In genomic region chr2:127105656-127106456, GRCh38 we compare ENCODE assay signal across 8 cellular contexts. TPM values are rescaled to one million over a fixed set of nuclear protein-coding genes. Genes with fewer than 3 reads are reported as not detected.
DNase-seq lines count a peak whose midpoint lies in the region; ATAC-seq and TF ChIP-seq lines count a peak whose summit lies in the region.

No MANE protein-coding gene starts in this region.

- POLR2A ChIA-PET in activated CD4-positive, alpha-beta memory T cell treated with anti-CD3 and anti-CD28 coated beads for 36 hours (lab: Charles Lee), result interaction anchor here (1.4 kb wide), 1 partner anchor 25 kb away, joined by 5 read pairs; no protein-coding TSS in a partner anchor

- H2AFZ ChIP-seq in neural cell (ENCODE audit: low read depth, low read length), result peak overlapping the region; percentile 84

- H3K27me3 Mint-ChIP-seq in activated CD4-positive, alpha-beta memory T cell treated with anti-CD3 and anti-CD28 coated beads for 36 hours, result peaks cover 11% of the 10 kb centered on the region

- H3K36me3 ChIP-seq in HAP-1 (replicated peaks) (no peaks in the 10 kb centered on the region), neural cell (ENCODE audit: insufficient read depth, low read length) (no peaks in the 10 kb centered on the region)

- no peaks in the 10 kb centered on the region for H3K9me2 ChIP-seq in neural cell (ENCODE audit: insufficient read depth, low read length)

- no peaks in the 10 kb centered on the region for H4K20me1 ChIP-seq in neural cell (ENCODE audit: insufficient read depth)

- DNase-seq in ACHN (peak; percentile 28), HAP-1 (ENCODE audit: low spot score in 2 of 2) (peak; percentile 18 to 55), foreskin keratinocyte (no peak), COLO829 (ENCODE audit: low spot score) (no peak)
- DNase-seq in activated CD4-positive, alpha-beta memory T cell treated with anti-CD3 and anti-CD28 coated beads for 36 hours, result peak; percentile 10
- DNase-seq in stimulated activated CD4-positive, alpha-beta T cell treated with anti-CD3 and anti-CD28 coated beads, Interleukin-2, amount 100 ng/mL, for 48 hours, result no peak

- ATAC-seq in foreskin keratinocyte (peak; percentile 5), HG03095 (IDR thresholded peaks at IDR 0.05; ENCODE audit: unreplicated experiment) (no peak)

- in situ Hi-C loops in ACHN (cut with HindIII; ENCODE audit: low pct_ligation_motif_present, low pct_unique_long_range_greater_than_20kb, low sequenced_read_pairs), result no loop called here
- in situ Hi-C loops in HAP-1 (cut with MboI; ENCODE audit: low sequenced_read_pairs), result no loop called here

- peaks cover 10% of the 10 kb centered on the region for H3K79me2 ChIP-seq in neural cell (replicated peaks; ENCODE audit: insufficient read depth, low read length)

- no peak for TF ChIP-seq EP300 in neural cell (conservative IDR thresholded peaks at IDR 0.05; ENCODE audit: poor library complexity, severe bottlenecking)

- CTCF ChIA-PET in activated CD4-positive, alpha-beta memory T cell treated with anti-CD3 and anti-CD28 coated beads for 36 hours (lab: Charles Lee), result interaction anchor here (1.2 to 1.9 kb wide), 4 partner anchors 20 to 37 kb away, joined by 3 to 11 read pairs (median 6); no protein-coding TSS in a partner anchor

- TF ChIP-seq CTCF in foreskin keratinocyte (conservative IDR thresholded peaks at IDR 0.05) (peak; percentile 8), neural cell (IDR thresholded peaks at IDR 0.05; ENCODE audit: poor library complexity, severe bottlenecking) (no peak)

- peak overlapping the region; percentile 64 for H3K4me3 Mint-ChIP-seq in activated CD4-positive, alpha-beta memory T cell treated with anti-CD3 and anti-CD28 coated beads for 36 hours

- H3K4me1 Mint-ChIP-seq in activated CD4-positive, alpha-beta memory T cell treated with anti-CD3 and anti-CD28 coated beads for 36 hours (ENCODE audit: low read depth), result peaks cover 4% of the 10 kb centered on the region

- H3K9me3 ChIP-seq in HAP-1 (no peaks in the 10 kb centered on the region), neural cell (ENCODE audit: low read length) (no peaks in the 10 kb centered on the region)

- H3K27ac Mint-ChIP-seq in activated CD4-positive, alpha-beta memory T cell treated with anti-CD3 and anti-CD28 coated beads for 36 hours, result no peak overlapping the region

- no peaks in the 10 kb centered on the region for H3K9me3 Mint-ChIP-seq in activated CD4-positive, alpha-beta memory T cell treated with anti-CD3 and anti-CD28 coated beads for 36 hours

- TF ChIP-seq RAD21 in neural cell (conservative IDR thresholded peaks at IDR 0.05), result no peak

- peak overlapping the region; percentile 94 for H3K4me2 ChIP-seq in neural cell (ENCODE audit: low read length)

- H3K4me3 ChIP-seq in HAP-1 (peak overlapping the region; percentile 61), neural cell (ENCODE audit: low read length) (peak overlapping the region; percentile 95)

- peaks cover 4% of the 10 kb centered on the region for H3K4me1 ChIP-seq in HAP-1
- H3K4me1 ChIP-seq in foreskin keratinocyte, result peaks cover 4% of the 10 kb centered on the region

- no peaks in the 10 kb centered on the region for H3K36me3 Mint-ChIP-seq in activated CD4-positive, alpha-beta memory T cell treated with anti-CD3 and anti-CD28 coated beads for 36 hours

- H3K9ac ChIP-seq in neural cell (ENCODE audit: low read length), result peak overlapping the region; percentile 84

- no peaks in the 10 kb centered on the region for H3K27me3 ChIP-seq in HAP-1 (ENCODE audit: low read depth)
- H3K27me3 ChIP-seq in foreskin keratinocyte, result no peaks in the 10 kb centered on the region
- peaks cover 4% of the 10 kb centered on the region for H3K27me3 ChIP-seq in neural cell (ENCODE audit: insufficient read depth, low read depth, low read length)

- H3F3A ChIP-seq in neural cell (ENCODE audit: insufficient read depth, low read length, poor library complexity, severe bottlenecking), result no peaks in the 10 kb centered on the region

- intact Hi-C loops in activated CD4-positive, alpha-beta memory T cell treated with anti-CD3 and anti-CD28 coated beads for 36 hours (cut with micrococcal nuclease), result no loop called here

- H3K27ac ChIP-seq in foreskin keratinocyte (peak overlapping the region; percentile 92), neural cell (ENCODE audit: low read length) (peak overlapping the region; percentile 71)

TF ChIP-seq in neural cell, 6 proteins besides CTCF, POLR2A, EP300 and RAD21:
- TF ChIP-seq EZH2 (IDR thresholded peaks at IDR 0.05; ENCODE audit: borderline replicate concordance, insufficient read depth, low read length, poor library complexity, severe bottlenecking) (no peak), REST (IDR thresholded peaks at IDR 0.05; ENCODE audit: borderline replicate concordance) (peak; percentile 38), MXI1 (conservative IDR thresholded peaks at IDR 0.05; ENCODE audit: poor library complexity, severe bottlenecking) (peak; percentile 26)

RNA-seq across cellular contexts. Expression of gene BIN1, which starts 1.1 kb away (rescaled TPM):
- 10 to 100 TPM; 55.4 to 58.2 TPM for total RNA-seq in activated CD4-positive, alpha-beta memory T cell treated with anti-CD3 and anti-CD28 coated beads for 36 hours
- 30.6 and 30.8 TPM in 2 replicates for total RNA-seq in foreskin keratinocyte
- polyA plus RNA-seq in foreskin keratinocyte, result 29.4 and 31.0 TPM in 2 replicates
- polyA plus RNA-seq in neural cell, result 61.9 and 75.1 TPM in 2 replicates
- 43.1 and 43.2 TPM in 2 replicates for polyA minus RNA-seq in neural cell

Comparison
In these comparisons a context has a peak if more than half of its experiments do, and no peak if none do; other contexts are left out.
1. DNase-seq: peak in ACHN (single experiment), HAP-1 (2 of 2) and activated CD4-positive, alpha-beta memory T cell treated with anti-CD3 and anti-CD28 coated beads for 36 hours (single experiment); none in foreskin keratinocyte (0 of 2), COLO829 (single experiment) and stimulated activated CD4-positive, alpha-beta T cell treated with anti-CD3 and anti-CD28 coated beads, Interleukin-2, amount 100 ng/mL, for 48 hours (0 of 2).